Comparison of ENCODE assay signal across 20 cellular contexts in the genomic region with DNA sequence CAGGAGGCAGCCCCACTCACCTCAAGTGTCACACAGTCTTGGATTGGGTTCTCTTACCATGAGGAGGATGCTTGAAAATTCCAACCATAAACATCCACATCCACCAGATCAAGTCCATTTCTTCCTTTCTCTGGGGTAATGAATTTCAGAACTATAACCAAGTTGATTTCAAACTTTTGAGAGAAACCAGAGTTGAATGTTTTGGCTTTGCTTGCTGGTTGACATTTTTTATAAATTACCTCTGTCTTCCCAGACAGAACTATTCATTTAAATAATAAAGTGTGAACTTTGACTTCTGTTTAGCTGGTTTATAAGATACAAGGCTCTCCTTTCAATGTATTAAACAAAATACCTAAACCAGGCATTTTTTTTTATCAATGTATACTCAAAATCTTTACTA.
"Had no signal": no experiment of that assay in that cellular context is flagged by ENCODE, and none has a peak within 500 bp of the region (broad histone marks: within the 10 kb centered on the region; RNA-seq: fewer than 3 reads in every experiment).

No MANE protein-coding gene starts in this region.

- H3K36me3 ChIP-seq: gastrocnemius medialis, heart right ventricle, left lung, lower lobe of right lung had no signal

- ATAC-seq: esophagus mucosa; gastrocnemius medialis; heart right ventricle; left cardiac atrium; left lung; left ventricle myocardium superior; lower lobe of right lung; naive thymus-derived CD4-positive, alpha-beta T cell had no signal

- H3K27ac ChIP-seq: coronary artery, dorsolateral prefrontal cortex, epithelial cell of prostate, gastrocnemius medialis, heart right ventricle, left lung, lower lobe of right lung had no signal

- DNase-seq: dermis blood vessel endothelial cell; dorsolateral prefrontal cortex; effector CD4-positive, alpha-beta T cell; effector memory CD4-positive, alpha-beta T cell; erythroblast; foreskin fibroblast; foreskin melanocyte; gastrocnemius medialis; heart right ventricle; hippocampal formation; left cardiac atrium; left lung; left ventricle myocardium superior; lower lobe of right lung; mesendoderm; midbrain; naive thymus-derived CD4-positive, alpha-beta T cell had no signal

- H3K9me3 ChIP-seq: gastrocnemius medialis, heart right ventricle, left lung, lower lobe of right lung had no signal

- H3K4me3 ChIP-seq: coronary artery, dorsolateral prefrontal cortex, gastrocnemius medialis, heart right ventricle, left lung, lower lobe of right lung had no signal

- H3K4me1 ChIP-seq: gastrocnemius medialis, left lung, lower lobe of right lung had no signal

- H3K27me3 ChIP-seq: gastrocnemius medialis, heart right ventricle, left lung had no signal
